In genomic region chr5:109812698-109813097, GRCh38 we compare ENCODE assay signal across 1 cellular context.
TF ChIP-seq lines count a peak whose summit lies in the region.

No MANE protein-coding gene starts in this region.

TF ChIP-seq in IMR-90, 13 proteins besides CTCF, POLR2A, EP300 and RAD21 (continued from another document):
- TF ChIP-seq, protein P1, sequence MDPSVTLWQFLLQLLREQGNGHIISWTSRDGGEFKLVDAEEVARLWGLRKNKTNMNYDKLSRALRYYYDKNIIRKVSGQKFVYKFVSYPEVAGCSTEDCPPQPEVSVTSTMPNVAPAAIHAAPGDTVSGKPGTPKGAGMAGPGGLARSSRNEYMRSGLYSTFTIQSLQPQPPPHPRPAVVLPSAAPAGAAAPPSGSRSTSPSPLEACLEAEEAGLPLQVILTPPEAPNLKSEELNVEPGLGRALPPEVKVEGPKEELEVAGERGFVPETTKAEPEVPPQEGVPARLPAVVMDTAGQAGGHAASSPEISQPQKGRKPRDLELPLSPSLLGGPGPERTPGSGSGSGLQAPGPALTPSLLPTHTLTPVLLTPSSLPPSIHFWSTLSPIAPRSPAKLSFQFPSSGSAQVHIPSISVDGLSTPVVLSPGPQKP (IDR thresholded peaks at IDR 0.05; ENCODE audit: borderline replicate concordance, low read depth, low read length), result no peak
